ENCODE assay signal across 8 cellular contexts in the genomic region with DNA sequence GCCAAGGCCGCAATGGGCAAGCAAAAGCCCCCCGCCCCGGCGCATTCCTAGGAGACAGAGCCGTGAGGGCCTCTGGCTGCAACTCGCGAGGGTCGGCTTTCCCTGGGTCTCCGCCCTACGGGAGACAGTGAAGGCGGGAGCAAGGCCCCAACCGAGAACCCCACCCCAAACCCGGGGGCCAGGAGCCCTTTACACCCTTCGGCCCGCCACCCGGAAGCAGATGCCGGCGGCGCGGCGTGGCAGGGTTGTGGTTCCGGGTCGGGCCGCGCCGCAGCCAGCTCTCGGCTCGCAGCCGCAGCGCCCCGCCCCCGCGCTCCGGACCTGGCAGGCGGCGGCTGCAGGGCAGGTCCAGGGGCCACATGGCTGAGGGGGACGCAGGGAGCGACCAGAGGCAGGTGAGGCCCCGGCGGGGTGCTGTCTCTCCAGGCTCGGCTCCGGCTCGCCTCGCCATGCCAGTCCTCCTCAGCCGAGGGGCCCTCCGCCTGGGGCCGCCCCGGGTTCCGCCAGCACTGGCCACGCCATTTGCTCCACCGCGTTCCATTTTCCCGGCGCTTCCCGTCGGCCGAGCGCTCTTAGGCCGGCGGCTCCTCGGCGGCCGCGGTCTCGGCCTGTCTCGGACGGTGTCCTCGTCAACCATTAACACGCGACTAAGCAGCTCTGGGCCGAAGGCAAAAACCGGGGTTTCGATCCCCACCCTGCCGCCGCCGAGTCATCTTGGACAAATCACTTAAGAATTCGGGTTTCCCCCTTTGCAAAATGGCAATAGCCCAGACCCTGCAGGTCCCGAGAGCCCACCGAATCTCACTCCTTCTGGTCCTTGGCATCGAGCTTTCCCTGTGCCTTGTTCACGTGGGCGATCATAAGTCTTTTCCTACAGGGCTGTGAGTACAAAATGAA. TPM values are rescaled to one million over a fixed set of nuclear protein-coding genes. Genes with fewer than 3 reads are reported as not detected.
DNase-seq lines count a peak whose midpoint lies in the region; ATAC-seq and TF ChIP-seq lines count a peak whose summit lies in the region.

A gene with protein sequence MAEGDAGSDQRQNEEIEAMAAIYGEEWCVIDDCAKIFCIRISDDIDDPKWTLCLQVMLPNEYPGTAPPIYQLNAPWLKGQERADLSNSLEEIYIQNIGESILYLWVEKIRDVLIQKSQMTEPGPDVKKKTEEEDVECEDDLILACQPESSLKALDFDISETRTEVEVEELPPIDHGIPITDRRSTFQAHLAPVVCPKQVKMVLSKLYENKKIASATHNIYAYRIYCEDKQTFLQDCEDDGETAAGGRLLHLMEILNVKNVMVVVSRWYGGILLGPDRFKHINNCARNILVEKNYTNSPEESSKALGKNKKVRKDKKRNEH (plus strand): TSS at position 273 of the 897 bp plus-strand sequence. CDS start 87 bp downstream, at position 360.

- H3K27ac ChIP-seq in colonic mucosa (peak within 1 kb of the TSS; percentile 80), layer of hippocampus (ENCODE audit: low read depth, low read length) (peak within 1 kb of the TSS; percentile 76)

- peak within 1 kb of the TSS; percentile 73 to 80 for H3K9ac ChIP-seq in colonic mucosa (ENCODE audit: low read depth in 2 of 2, low read length in 2 of 2)

- peak; percentile 84 for DNase-seq in ACHN
- peak; percentile 67 for DNase-seq in NCI-H345 treated with DMSO at 0.1 percent for 48 hours (lab: John Stamatoyannopoulos, UW; ENCODE audit: unreplicated experiment)
- peak; percentile 92 for DNase-seq in activated CD4-positive, alpha-beta T cell treated with anti-CD3 and anti-CD28 coated beads, Interleukin-2, amount 10 ng/mL, durations not matched to agents 24 days and 14 days
- DNase-seq in colonic mucosa: peak; percentile 79
- DNase-seq in stimulated activated CD4-positive, alpha-beta T cell treated with anti-CD3 and anti-CD28 coated beads, Interleukin-1b, Interleukin-23, amount 100 ng/mL, for 24 hours (ENCODE audit: low read depth in 4 of 4, low spot score in 1 of 4): peak; percentile 45 to 69 (median 66)

- no peaks in the 10 kb centered on the region for H3K4me1 ChIP-seq in colonic mucosa

- no peaks in the 10 kb centered on the region for H3K36me3 ChIP-seq in colonic mucosa

- peaks cover 30% of the 10 kb centered on the region for H3K9me3 Mint-ChIP-seq in activated CD4-positive, alpha-beta T cell treated with anti-CD3 and anti-CD28 coated beads, Interleukin-2, amount 10 ng/mL, durations not matched to agents 24 days and 14 days

- H3K4me3 Mint-ChIP-seq in activated CD4-positive, alpha-beta T cell treated with anti-CD3 and anti-CD28 coated beads, Interleukin-2, amount 10 ng/mL, durations not matched to agents 24 days and 14 days: peak within 1 kb of the TSS; percentile 87

- peak within 1 kb of the TSS; percentile 90 for H3K27ac Mint-ChIP-seq in activated CD4-positive, alpha-beta T cell treated with anti-CD3 and anti-CD28 coated beads, Interleukin-2, amount 10 ng/mL, durations not matched to agents 24 days and 14 days

- no peak for TF ChIP-seq CTCF in colonic mucosa (IDR thresholded peaks at IDR 0.05)

- peak within 1 kb of the TSS; percentile 96 for H3K4me3 ChIP-seq in colonic mucosa

- in situ Hi-C loops in ACHN (cut with HindIII; ENCODE audit: low pct_ligation_motif_present, low pct_unique_long_range_greater_than_20kb, low sequenced_read_pairs): no loop called here

- intact Hi-C loops in activated CD4-positive, alpha-beta T cell treated with anti-CD3 and anti-CD28 coated beads, Interleukin-2, amount 10 ng/mL, durations not matched to agents 24 days and 14 days (cut with micrococcal nuclease): no loop called here
- intact Hi-C loops in colonic mucosa (cut with DNase I): no loop called here

- no peaks in the 10 kb centered on the region for H3K9me3 ChIP-seq in colonic mucosa

- peaks cover 19% of the 10 kb centered on the region for H3K4me1 Mint-ChIP-seq in activated CD4-positive, alpha-beta T cell treated with anti-CD3 and anti-CD28 coated beads, Interleukin-2, amount 10 ng/mL, durations not matched to agents 24 days and 14 days

- H3K36me3 Mint-ChIP-seq in activated CD4-positive, alpha-beta T cell treated with anti-CD3 and anti-CD28 coated beads, Interleukin-2, amount 10 ng/mL, durations not matched to agents 24 days and 14 days (ENCODE audit: low read depth): peaks cover 26% of the 10 kb centered on the region

- H3K27me3 Mint-ChIP-seq in activated CD4-positive, alpha-beta T cell treated with anti-CD3 and anti-CD28 coated beads, Interleukin-2, amount 10 ng/mL, durations not matched to agents 24 days and 14 days: peaks cover 25% of the 10 kb centered on the region

- ATAC-seq in GM18858 (IDR thresholded peaks at IDR 0.05; ENCODE audit: unreplicated experiment) (peak; percentile 76), HG03066 (IDR thresholded peaks at IDR 0.05; ENCODE audit: low read depth, unreplicated experiment) (peak; percentile 81)

- H3K27me3 ChIP-seq in colonic mucosa: no peaks in the 10 kb centered on the region
- H3K27me3 ChIP-seq in layer of hippocampus (ENCODE audit: control insufficient read depth, insufficient read depth, low read length): no peaks in the 10 kb centered on the region

RNA-seq across cellular contexts. Expression of the gene that starts here (rescaled TPM):
- 13.2 and 13.6 TPM in 2 replicates for total RNA-seq in activated CD4-positive, alpha-beta T cell treated with anti-CD3 and anti-CD28 coated beads, Interleukin-2, amount 10 ng/mL, durations not matched to agents 24 days and 14 days
- 10 to 100 TPM; 19.8 to 25.6 TPM for total RNA-seq in colonic mucosa

Comparison
In these comparisons a context has a peak if more than half of its experiments do, and no peak if none do; other contexts are left out.
1. Peak in every context shown above with its lines: DNase-seq, ATAC-seq, H3K4me3 ChIP-seq and H3K27ac ChIP-seq.